ENCODE assay signal across 1 cellular context in genomic region chr2:7703048-7703447, GRCh38.
TF ChIP-seq lines count a peak whose summit lies in the region.

No MANE protein-coding gene starts in this region.

TF ChIP-seq in H1, 55 proteins besides CTCF, POLR2A, EP300 and RAD21 (continued from another document):
- TF ChIP-seq CHD7 (IDR thresholded peaks at IDR 0.05; ENCODE audit: insufficient replicate concordance, low read length) (peak; percentile 0), TCF12 (IDR thresholded peaks at IDR 0.05; ENCODE audit: low read depth, low read length) (0 out of 2 replicates have a peak, but pooled peaks have one; percentile 21), RNF2 (IDR thresholded peaks at IDR 0.05; ENCODE audit: borderline replicate concordance, low read depth, low read length, missing control alignments, poor library complexity, severe bottlenecking) (no peak), JUN (IDR thresholded peaks at IDR 0.05; ENCODE audit: low read depth, low read length) (no peak), E2F6 (IDR thresholded peaks at IDR 0.05) (no peak)
